24 cellular contexts compared by ENCODE assay signal in the genomic region with DNA sequence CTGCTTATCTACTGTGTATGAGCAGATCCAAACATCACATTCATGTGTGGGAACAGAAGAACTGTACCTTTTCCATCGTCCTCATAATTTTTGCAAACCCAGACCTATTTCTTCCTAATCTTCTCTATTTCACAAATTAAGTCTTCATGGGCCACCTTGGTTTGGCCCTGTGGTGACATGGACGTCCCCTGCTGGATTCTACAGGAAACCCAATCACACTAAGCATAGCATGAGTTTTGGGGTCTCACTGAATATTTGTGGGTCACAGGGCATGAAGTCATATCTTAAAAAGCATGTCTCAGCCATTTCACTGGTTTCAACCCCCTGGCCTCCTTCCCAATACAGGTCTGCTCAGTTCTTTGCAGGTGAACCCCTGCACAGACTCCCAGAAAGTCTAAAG. TPM values are rescaled to one million over a fixed set of nuclear protein-coding genes. Genes with fewer than 3 reads are reported as not detected.
DNase-seq lines count a peak whose midpoint lies in the region; ATAC-seq and TF ChIP-seq lines count a peak whose summit lies in the region.
"Had no signal": no experiment of that assay in that cellular context is flagged by ENCODE, and none has a peak within 500 bp of the region (broad histone marks: within the 10 kb centered on the region; RNA-seq: fewer than 3 reads in every experiment).

No MANE protein-coding gene starts in this region.

- TF ChIP-seq CTCF in GM12864 (IDR thresholded peaks at IDR 0.05; ENCODE audit: low read depth, low read length, missing control alignments), result peak; percentile 24
- peak; percentile 9; the same call in 1 of the 2 replicates for TF ChIP-seq CTCF in Panc1 (IDR thresholded peaks at IDR 0.05)

- H3K4me3 Mint-ChIP-seq in IgD-negative memory B cell, result no peak overlapping the region
- H3K4me3 Mint-ChIP-seq: CD8-positive, alpha-beta T cell; HFFc6 had no signal

- H3K4me1 Mint-ChIP-seq in IgD-negative memory B cell, result peaks cover 0 to 3% (median 0%) of the 10 kb centered on the region in 3 donors

- no peak for ATAC-seq in Panc1
- ATAC-seq in HG03378 (IDR thresholded peaks at IDR 0.05; ENCODE audit: unreplicated experiment), result no peak
- no peak for ATAC-seq in GM18861 (IDR thresholded peaks at IDR 0.05; ENCODE audit: unreplicated experiment)
- ATAC-seq: A549; CD8-positive, alpha-beta T cell had no signal

- no peaks in the 10 kb centered on the region for H3K36me3 ChIP-seq in Panc1 (ENCODE audit: control insufficient read depth, insufficient read depth, low read length)
- H3K36me3 ChIP-seq: HAP-1 had no signal

- no peak overlapping the region for H3K27ac ChIP-seq in Panc1 (ENCODE audit: low read length)
- H3K27ac ChIP-seq: A549, C4-2B had no signal

- no peaks in the 10 kb centered on the region for H3K9me3 Mint-ChIP-seq in IgD-negative memory B cell
- H3K9me3 Mint-ChIP-seq: CD8-positive, alpha-beta T cell; HFFc6 had no signal

- H3K27me3 Mint-ChIP-seq in IgD-negative memory B cell, result no peaks in the 10 kb centered on the region

- no peaks in the 10 kb centered on the region for H3K9me3 ChIP-seq in Panc1 (ENCODE audit: control insufficient read depth, insufficient read depth, low read depth, low read length)
- H3K9me3 ChIP-seq: A549, Caco-2, HAP-1, SK-N-SH had no signal

- H3K4me1 ChIP-seq in Panc1 (ENCODE audit: control insufficient read depth, insufficient read depth, low read length), result no peaks in the 10 kb centered on the region
- H3K4me1 ChIP-seq: A549, Caco-2, HAP-1 had no signal

- DNase-seq in GM12864 (ENCODE audit: low read depth) (no peak), Panc1 (ENCODE audit: low read depth, low spot score) (no peak), AML-193 (lab: John Stamatoyannopoulos, UW) (no peak), cortex of kidney (lab: John Stamatoyannopoulos, UW) (no peak)
- DNase-seq: Caco-2; CD8-positive, alpha-beta T cell; GF-D8; GOT3; HFFc6; KG1; NCI-H1048; NCI-H1417; NCI-H1694; NCI-H2029 treated with DMSO at 0.1 percent for 48 hours; NCI-H2227 treated with DMSO at 0.1 percent for 48 hours; NCI-H526 treated with DMSO at 0.1 percent for 48 hours; SK-N-SH; T-helper 2 cell had no signal

- peak overlapping the region in 2 of 3 donors; percentile 11 to 65 for H3K27ac Mint-ChIP-seq in IgD-negative memory B cell
- H3K27ac Mint-ChIP-seq: CD8-positive, alpha-beta T cell; HFFc6 had no signal

- POLR2A ChIA-PET in Panc1 (lab: Charles Lee), result no interaction called here

- no peaks in the 10 kb centered on the region for H3K27me3 ChIP-seq in Panc1 (ENCODE audit: control insufficient read depth, insufficient read depth, low read length)

- no TSS peak for BruUV-seq in Panc1 (replicated peaks; lab: Mats Ljungman, UMichigan)

- CTCF ChIA-PET in Panc1 (lab: Charles Lee), result no interaction called here

- intact Hi-C loops in Panc1 (cut with micrococcal nuclease; ENCODE audit: unreplicated experiment), result no loop called here

- in situ Hi-C loops in Panc1 (cut with HindIII; ENCODE audit: low pct_unique_long_range_greater_than_20kb, low sequenced_read_pairs), result no loop called here

- H3K4me3 ChIP-seq in GM12864 (ENCODE audit: low read depth, low read length) (no peak overlapping the region), Panc1 (ENCODE audit: low read depth in 2 of 2, low read length in 2 of 2) (no peak overlapping the region)
- H3K4me3 ChIP-seq: A549, HAP-1 had no signal

- no peaks in the 10 kb centered on the region for H3K36me3 Mint-ChIP-seq in IgD-negative memory B cell
- H3K36me3 Mint-ChIP-seq: CD8-positive, alpha-beta T cell had no signal

RNA-seq across cellular contexts. Expression of a gene that starts 35.8 kb away (rescaled TPM):
- 128 TPM for polyA plus RNA-seq in IgD-negative memory B cell
- 46.1 TPM for total RNA-seq in Panc1 (2021; ENCODE audit: unreplicated experiment)
- 25.7 TPM for polyA plus RNA-seq in Panc1 (2012; ENCODE audit: insufficient read length)
